Comparison of ENCODE assay signal across 2 cellular contexts in genomic region chr1:4219826-4220225, GRCh38.
TF ChIP-seq lines count a peak whose summit lies in the region.

No MANE protein-coding gene starts in this region.

TF ChIP-seq in HEK293T, 16 proteins besides CTCF, POLR2A, EP300 and RAD21 (continued from another document):
- no peak for TF ChIP-seq ARNT (IDR thresholded peaks at IDR 0.05)
- TF ChIP-seq SP1 (IDR thresholded peaks at IDR 0.05): no peak

TF ChIP-seq in HepG2, 621 proteins besides CTCF, POLR2A, EP300 and RAD21 (continued from another document):
- TF ChIP-seq ATF7 (IDR thresholded peaks at IDR 0.05): no peak
- no peak for TF ChIP-seq ATF7 (CRISPR knock-in tag; IDR thresholded peaks at IDR 0.05)
- TF ChIP-seq HNF4G (IDR thresholded peaks at IDR 0.05; ENCODE audit: borderline replicate concordance, low read depth, low read length): peak; percentile 57
- no peak for TF ChIP-seq HNF4G (CRISPR knock-in tag; IDR thresholded peaks at IDR 0.05; ENCODE audit: borderline replicate concordance, low read depth)
- TF ChIP-seq HMGXB3 (CRISPR knock-in tag; IDR thresholded peaks at IDR 0.05; ENCODE audit: borderline replicate concordance): no peak
- TF ChIP-seq ARID5B (CRISPR knock-in tag; IDR thresholded peaks at IDR 0.05): 0 out of 2 replicates have a peak, but pooled peaks have one; percentile 34
- TF ChIP-seq ZNF281 (CRISPR knock-in tag; IDR thresholded peaks at IDR 0.05; ENCODE audit: borderline replicate concordance): peak; percentile 72; the same call in 1 of the 2 replicates
- TF ChIP-seq ZNF260 (CRISPR knock-in tag; IDR thresholded peaks at IDR 0.05; ENCODE audit: borderline replicate concordance, low read depth): no peak
- TF ChIP-seq ZNF143 (CRISPR knock-in tag; IDR thresholded peaks at IDR 0.05): no peak
- no peak for TF ChIP-seq ZC3H13 (CRISPR knock-in tag; IDR thresholded peaks at IDR 0.05)
- TF ChIP-seq SIX4 (CRISPR knock-in tag; IDR thresholded peaks at IDR 0.05): no peak
